8 cellular contexts compared by ENCODE assay signal in the genomic region with DNA sequence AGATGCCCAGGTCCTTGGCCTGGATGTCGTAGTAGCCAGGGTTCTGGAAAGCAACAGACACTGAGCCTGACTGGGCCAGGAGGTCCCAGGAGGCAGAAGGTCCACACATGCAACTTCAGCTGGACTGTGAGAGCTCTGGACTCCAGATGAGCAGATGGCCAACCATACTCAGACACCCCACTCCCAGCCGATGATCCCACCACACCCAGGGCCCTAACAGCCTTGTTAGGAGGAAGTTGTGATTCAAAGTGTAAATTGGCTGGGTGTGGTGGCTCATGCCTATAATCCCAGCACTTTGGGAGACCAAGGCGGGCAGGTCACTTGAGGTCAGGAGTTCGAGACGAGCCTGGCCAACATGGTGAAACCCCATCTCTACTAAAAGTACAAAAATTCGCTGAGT. TPM values are rescaled to one million over a fixed set of nuclear protein-coding genes. Genes with fewer than 3 reads are reported as not detected.
"Had no signal": no experiment of that assay in that cellular context is flagged by ENCODE, and none has a peak within 500 bp of the region (broad histone marks: within the 10 kb centered on the region; RNA-seq: fewer than 3 reads in every experiment).

No MANE protein-coding gene starts in this region.

RNA-seq across cellular contexts. Expression of a gene that starts 3.7 kb away (rescaled TPM):
- total RNA-seq: K562, M059J, NCI-H460, OCI-LY7, PC-9, RPMI7951, SJCRH30, SK-MEL-5 had no signal
- polyA plus RNA-seq: K562 had no signal

RNA-seq across cellular contexts. Expression of a gene that starts 18.6 kb away (rescaled TPM):
- total RNA-seq: K562, M059J, NCI-H460, OCI-LY7, PC-9, RPMI7951, SJCRH30 had no signal
- polyA plus RNA-seq: K562 had no signal
